Comparison of ENCODE assay signal across 1 cellular context in the genomic region with DNA sequence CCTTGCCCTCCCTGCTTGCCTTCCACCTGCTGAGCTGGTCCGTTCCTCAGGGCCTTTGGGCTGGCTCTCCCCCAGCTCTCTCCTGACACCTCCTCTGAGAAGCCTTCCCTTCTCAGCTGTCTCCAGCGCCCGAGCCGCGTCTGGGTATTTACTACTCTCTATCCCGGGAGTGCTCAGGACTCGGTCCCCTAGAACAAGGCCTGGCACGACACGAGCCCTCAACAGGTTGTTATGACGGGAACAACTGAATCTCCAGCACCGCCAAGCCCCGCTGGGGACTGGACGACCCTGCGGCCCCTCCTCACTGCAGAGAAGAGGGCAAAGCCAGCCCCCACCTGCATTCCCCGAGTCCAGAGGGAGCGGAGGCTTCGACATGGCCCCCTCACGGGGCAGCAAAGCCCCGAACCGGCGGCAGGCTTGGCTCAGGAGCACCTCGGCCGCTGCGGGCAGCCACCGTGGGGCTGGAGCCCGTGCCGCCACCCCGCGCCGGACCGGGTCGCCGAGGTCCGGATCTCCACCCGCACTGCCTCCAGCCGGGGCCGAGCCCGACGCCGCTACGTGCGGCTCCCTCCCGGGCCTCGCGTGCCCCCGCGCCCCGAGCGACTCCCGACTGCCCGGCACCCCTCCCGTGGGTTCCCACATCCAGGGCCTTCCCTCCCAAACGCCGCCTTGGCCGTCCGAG.
TF ChIP-seq lines count a peak whose summit lies in the region.

No MANE protein-coding gene starts in this region.

TF ChIP-seq in HepG2, 621 proteins besides CTCF, POLR2A, EP300 and RAD21 (continued from another document):
- TF ChIP-seq, protein P1, sequence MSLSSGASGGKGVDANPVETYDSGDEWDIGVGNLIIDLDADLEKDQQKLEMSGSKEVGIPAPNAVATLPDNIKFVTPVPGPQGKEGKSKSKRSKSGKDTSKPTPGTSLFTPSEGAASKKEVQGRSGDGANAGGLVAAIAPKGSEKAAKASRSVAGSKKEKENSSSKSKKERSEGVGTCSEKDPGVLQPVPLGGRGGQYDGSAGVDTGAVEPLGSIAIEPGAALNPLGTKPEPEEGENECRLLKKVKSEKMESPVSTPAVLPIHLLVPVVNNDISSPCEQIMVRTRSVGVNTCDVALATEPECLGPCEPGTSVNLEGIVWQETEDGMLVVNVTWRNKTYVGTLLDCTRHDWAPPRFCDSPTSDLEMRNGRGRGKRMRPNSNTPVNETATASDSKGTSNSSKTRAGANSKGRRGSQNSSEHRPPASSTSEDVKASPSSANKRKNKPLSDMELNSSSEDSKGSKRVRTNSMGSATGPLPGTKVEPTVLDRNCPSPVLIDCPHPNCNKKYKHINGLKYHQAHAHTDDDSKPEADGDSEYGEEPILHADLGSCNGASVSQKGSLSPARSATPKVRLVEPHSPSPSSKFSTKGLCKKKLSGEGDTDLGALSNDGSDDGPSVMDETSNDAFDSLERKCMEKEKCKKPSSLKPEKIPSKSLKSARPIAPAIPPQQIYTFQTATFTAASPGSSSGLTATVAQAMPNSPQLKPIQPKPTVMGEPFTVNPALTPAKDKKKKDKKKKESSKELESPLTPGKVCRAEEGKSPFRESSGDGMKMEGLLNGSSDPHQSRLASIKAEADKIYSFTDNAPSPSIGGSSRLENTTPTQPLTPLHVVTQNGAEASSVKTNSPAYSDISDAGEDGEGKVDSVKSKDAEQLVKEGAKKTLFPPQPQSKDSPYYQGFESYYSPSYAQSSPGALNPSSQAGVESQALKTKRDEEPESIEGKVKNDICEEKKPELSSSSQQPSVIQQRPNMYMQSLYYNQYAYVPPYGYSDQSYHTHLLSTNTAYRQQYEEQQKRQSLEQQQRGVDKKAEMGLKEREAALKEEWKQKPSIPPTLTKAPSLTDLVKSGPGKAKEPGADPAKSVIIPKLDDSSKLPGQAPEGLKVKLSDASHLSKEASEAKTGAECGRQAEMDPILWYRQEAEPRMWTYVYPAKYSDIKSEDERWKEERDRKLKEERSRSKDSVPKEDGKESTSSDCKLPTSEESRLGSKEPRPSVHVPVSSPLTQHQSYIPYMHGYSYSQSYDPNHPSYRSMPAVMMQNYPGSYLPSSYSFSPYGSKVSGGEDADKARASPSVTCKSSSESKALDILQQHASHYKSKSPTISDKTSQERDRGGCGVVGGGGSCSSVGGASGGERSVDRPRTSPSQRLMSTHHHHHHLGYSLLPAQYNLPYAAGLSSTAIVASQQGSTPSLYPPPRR (CRISPR knock-in tag; IDR thresholded peaks at IDR 0.05; ENCODE audit: borderline replicate concordance) = 0 out of 2 replicates have a peak, but pooled peaks have one; percentile 13
- TF ChIP-seq AGO2 (optimal IDR thresholded peaks at IDR 0.05; ENCODE audit: low read depth, low read length) = no peak
- peak; percentile 37 for TF ChIP-seq ZFP36 (IDR thresholded peaks at IDR 0.05; ENCODE audit: borderline replicate concordance, low read depth, low read length, partially characterized antibody)
- TF ChIP-seq, protein P2, sequence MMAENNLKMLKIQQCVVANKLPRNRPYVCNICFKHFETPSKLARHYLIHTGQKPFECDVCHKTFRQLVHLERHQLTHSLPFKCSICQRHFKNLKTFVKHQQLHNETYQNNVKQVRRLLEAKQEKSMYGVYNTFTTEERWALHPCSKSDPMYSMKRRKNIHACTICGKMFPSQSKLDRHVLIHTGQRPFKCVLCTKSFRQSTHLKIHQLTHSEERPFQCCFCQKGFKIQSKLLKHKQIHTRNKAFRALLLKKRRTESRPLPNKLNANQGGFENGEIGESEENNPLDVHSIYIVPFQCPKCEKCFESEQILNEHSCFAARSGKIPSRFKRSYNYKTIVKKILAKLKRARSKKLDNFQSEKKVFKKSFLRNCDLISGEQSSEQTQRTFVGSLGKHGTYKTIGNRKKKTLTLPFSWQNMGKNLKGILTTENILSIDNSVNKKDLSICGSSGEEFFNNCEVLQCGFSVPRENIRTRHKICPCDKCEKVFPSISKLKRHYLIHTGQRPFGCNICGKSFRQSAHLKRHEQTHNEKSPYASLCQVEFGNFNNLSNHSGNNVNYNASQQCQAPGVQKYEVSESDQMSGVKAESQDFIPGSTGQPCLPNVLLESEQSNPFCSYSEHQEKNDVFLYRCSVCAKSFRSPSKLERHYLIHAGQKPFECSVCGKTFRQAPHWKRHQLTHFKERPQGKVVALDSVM (CRISPR knock-in tag; IDR thresholded peaks at IDR 0.05) = 0 out of 2 replicates have a peak, but pooled peaks have one; percentile 12
- TF ChIP-seq, protein P3, sequence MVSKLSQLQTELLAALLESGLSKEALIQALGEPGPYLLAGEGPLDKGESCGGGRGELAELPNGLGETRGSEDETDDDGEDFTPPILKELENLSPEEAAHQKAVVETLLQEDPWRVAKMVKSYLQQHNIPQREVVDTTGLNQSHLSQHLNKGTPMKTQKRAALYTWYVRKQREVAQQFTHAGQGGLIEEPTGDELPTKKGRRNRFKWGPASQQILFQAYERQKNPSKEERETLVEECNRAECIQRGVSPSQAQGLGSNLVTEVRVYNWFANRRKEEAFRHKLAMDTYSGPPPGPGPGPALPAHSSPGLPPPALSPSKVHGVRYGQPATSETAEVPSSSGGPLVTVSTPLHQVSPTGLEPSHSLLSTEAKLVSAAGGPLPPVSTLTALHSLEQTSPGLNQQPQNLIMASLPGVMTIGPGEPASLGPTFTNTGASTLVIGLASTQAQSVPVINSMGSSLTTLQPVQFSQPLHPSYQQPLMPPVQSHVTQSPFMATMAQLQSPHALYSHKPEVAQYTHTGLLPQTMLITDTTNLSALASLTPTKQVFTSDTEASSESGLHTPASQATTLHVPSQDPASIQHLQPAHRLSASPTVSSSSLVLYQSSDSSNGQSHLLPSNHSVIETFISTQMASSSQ (IDR thresholded peaks at IDR 0.05; ENCODE audit: low read depth) = no peak
- TF ChIP-seq, protein P3 (CRISPR knock-in tag; IDR thresholded peaks at IDR 0.05; ENCODE audit: borderline replicate concordance) = 0 out of 2 replicates have a peak, but pooled peaks have one; percentile 6
- TF ChIP-seq IRX3 (CRISPR knock-in tag; IDR thresholded peaks at IDR 0.05; ENCODE audit: borderline replicate concordance, low read depth) = no peak
- peak; percentile 9; the same call in 1 of the 2 replicates for TF ChIP-seq ZNF773 (CRISPR knock-in tag; IDR thresholded peaks at IDR 0.05; ENCODE audit: borderline replicate concordance)
- peak; percentile 3; the same call in 1 of the 2 replicates for TF ChIP-seq MTF2 (CRISPR knock-in tag; IDR thresholded peaks at IDR 0.05; ENCODE audit: borderline replicate concordance)
- TF ChIP-seq ATM (IDR thresholded peaks at IDR 0.05; ENCODE audit: borderline replicate concordance) = no peak
- TF ChIP-seq ZNF382 (CRISPR knock-in tag; IDR thresholded peaks at IDR 0.05; ENCODE audit: borderline replicate concordance) = no peak
- TF ChIP-seq CAMTA2 (CRISPR knock-in tag; IDR thresholded peaks at IDR 0.05; ENCODE audit: borderline replicate concordance) = 0 out of 2 replicates have a peak, but pooled peaks have one; percentile 24
- no peak for TF ChIP-seq ZNF619 (CRISPR knock-in tag; IDR thresholded peaks at IDR 0.05)
- TF ChIP-seq, protein P4, sequence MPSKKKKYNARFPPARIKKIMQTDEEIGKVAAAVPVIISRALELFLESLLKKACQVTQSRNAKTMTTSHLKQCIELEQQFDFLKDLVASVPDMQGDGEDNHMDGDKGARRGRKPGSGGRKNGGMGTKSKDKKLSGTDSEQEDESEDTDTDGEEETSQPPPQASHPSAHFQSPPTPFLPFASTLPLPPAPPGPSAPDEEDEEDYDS (CRISPR knock-in tag; IDR thresholded peaks at IDR 0.05) = no peak
- no peak for TF ChIP-seq NFATC3 (CRISPR knock-in tag; IDR thresholded peaks at IDR 0.05)
- TF ChIP-seq, protein P5, sequence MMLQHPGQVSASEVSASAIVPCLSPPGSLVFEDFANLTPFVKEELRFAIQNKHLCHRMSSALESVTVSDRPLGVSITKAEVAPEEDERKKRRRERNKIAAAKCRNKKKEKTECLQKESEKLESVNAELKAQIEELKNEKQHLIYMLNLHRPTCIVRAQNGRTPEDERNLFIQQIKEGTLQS (CRISPR knock-in tag; IDR thresholded peaks at IDR 0.05) = no peak
- no peak for TF ChIP-seq RORA (CRISPR knock-in tag; IDR thresholded peaks at IDR 0.05)
- TF ChIP-seq SP5 (CRISPR knock-in tag; IDR thresholded peaks at IDR 0.05; ENCODE audit: borderline replicate concordance, low read depth) = no peak
- TF ChIP-seq MEIS1 (CRISPR knock-in tag; IDR thresholded peaks at IDR 0.05; ENCODE audit: borderline replicate concordance) = no peak
- TF ChIP-seq SIX1 (CRISPR knock-in tag; IDR thresholded peaks at IDR 0.05; ENCODE audit: borderline replicate concordance) = no peak
- no peak for TF ChIP-seq ZNF737 (CRISPR knock-in tag; IDR thresholded peaks at IDR 0.05; ENCODE audit: borderline replicate concordance)
- no peak for TF ChIP-seq RAD51 (IDR thresholded peaks at IDR 0.05; ENCODE audit: borderline replicate concordance)
- TF ChIP-seq DR1 (CRISPR knock-in tag; IDR thresholded peaks at IDR 0.05) = no peak
- TF ChIP-seq TBX2 (CRISPR knock-in tag; IDR thresholded peaks at IDR 0.05; ENCODE audit: borderline replicate concordance) = peak; percentile 5; the same call in 1 of the 2 replicates
- no peak for TF ChIP-seq GZF1 (CRISPR knock-in tag; IDR thresholded peaks at IDR 0.05)
- no peak for TF ChIP-seq ZNF430 (CRISPR knock-in tag; IDR thresholded peaks at IDR 0.05)
- TF ChIP-seq, protein P6, sequence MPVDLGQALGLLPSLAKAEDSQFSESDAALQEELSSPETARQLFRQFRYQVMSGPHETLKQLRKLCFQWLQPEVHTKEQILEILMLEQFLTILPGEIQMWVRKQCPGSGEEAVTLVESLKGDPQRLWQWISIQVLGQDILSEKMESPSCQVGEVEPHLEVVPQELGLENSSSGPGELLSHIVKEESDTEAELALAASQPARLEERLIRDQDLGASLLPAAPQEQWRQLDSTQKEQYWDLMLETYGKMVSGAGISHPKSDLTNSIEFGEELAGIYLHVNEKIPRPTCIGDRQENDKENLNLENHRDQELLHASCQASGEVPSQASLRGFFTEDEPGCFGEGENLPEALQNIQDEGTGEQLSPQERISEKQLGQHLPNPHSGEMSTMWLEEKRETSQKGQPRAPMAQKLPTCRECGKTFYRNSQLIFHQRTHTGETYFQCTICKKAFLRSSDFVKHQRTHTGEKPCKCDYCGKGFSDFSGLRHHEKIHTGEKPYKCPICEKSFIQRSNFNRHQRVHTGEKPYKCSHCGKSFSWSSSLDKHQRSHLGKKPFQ (CRISPR knock-in tag; IDR thresholded peaks at IDR 0.05; ENCODE audit: insufficient replicate concordance) = peak; percentile 16
- no peak for TF ChIP-seq TEAD3 (CRISPR knock-in tag; optimal IDR thresholded peaks at IDR 0.05; ENCODE audit: borderline replicate concordance)
- TF ChIP-seq ZNF615 (CRISPR knock-in tag; IDR thresholded peaks at IDR 0.05; ENCODE audit: borderline replicate concordance) = no peak
- TF ChIP-seq KMT2A (CRISPR knock-in tag; IDR thresholded peaks at IDR 0.05) = 0 out of 2 replicates have a peak, but pooled peaks have one; percentile 5
